Comparison of ENCODE assay signal across 16 cellular contexts in the genomic region with DNA sequence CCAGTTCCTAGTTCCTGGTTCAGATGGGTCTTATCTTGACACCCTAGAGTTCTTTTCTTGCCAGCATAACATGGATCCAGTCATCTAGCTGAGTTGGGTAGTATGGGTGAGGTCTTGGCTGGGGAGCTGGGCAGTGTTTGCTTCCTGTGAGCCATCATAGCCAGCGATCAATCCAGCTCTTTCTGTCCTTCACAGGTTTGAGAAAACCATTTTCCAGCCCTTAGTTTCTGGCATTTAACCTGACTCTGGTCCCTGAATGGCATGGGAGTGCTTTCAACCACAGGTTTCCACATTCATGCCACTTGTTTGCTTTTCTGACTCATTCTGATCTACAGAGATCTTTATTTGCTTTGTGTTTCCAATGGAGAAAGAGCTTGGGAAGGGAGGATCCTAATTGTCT. TPM values are rescaled to one million over a fixed set of nuclear protein-coding genes. Genes with fewer than 3 reads are reported as not detected.
DNase-seq lines count a peak whose midpoint lies in the region; ATAC-seq and TF ChIP-seq lines count a peak whose summit lies in the region.
"Had no signal": no experiment of that assay in that cellular context is flagged by ENCODE, and none has a peak within 500 bp of the region (broad histone marks: within the 10 kb centered on the region; RNA-seq: fewer than 3 reads in every experiment).

No MANE protein-coding gene starts in this region.

- intact Hi-C loops in activated T-helper 2 cell treated with anti-CD3 and anti-CD28 coated beads, Interferon-gamma antibody, Interleukin-2, Interleukin-4, amounts not matched to agents 10 μg/mL and 5 μg/mL and 100 μg/mL, durations not matched to agents 14 hours and 24 hours and 36 hours (cut with micrococcal nuclease): no loop called here

- no peak for TF ChIP-seq CTCF in C4-2B (conservative IDR thresholded peaks at IDR 0.05)

- no peaks in the 10 kb centered on the region for H3K27me3 ChIP-seq in SJSA1 (replicated peaks)
- H3K27me3 ChIP-seq: BE2C had no signal

- H3K9me3 ChIP-seq in SJSA1 (replicated peaks): no peaks in the 10 kb centered on the region
- H3K9me3 ChIP-seq: BE2C had no signal

- no peaks in the 10 kb centered on the region for H3K36me3 ChIP-seq in SJSA1
- H3K36me3 ChIP-seq: BE2C had no signal

- H3K27ac Mint-ChIP-seq in activated CD8-positive, alpha-beta memory T cell treated with anti-CD3 and anti-CD28 coated beads, Interleukin-2, amount 10 ng/mL, durations not matched to agents 7 days and 5 days: no peak overlapping the region
- H3K27ac Mint-ChIP-seq in activated T-helper 2 cell treated with anti-CD3 and anti-CD28 coated beads, Interferon-gamma antibody, Interleukin-2, Interleukin-4, amounts not matched to agents 10 μg/mL and 5 μg/mL and 100 μg/mL, durations not matched to agents 14 hours and 24 hours and 36 hours: no peak overlapping the region
- H3K27ac Mint-ChIP-seq: activated CD8-positive, alpha-beta T cell treated with anti-CD3 and anti-CD28 coated beads for 36 hours; activated naive CD4-positive, alpha-beta T cell treated with anti-CD3 and anti-CD28 coated beads, Interleukin-2, amount 50 U/mL, for 72 hours had no signal

- no peak overlapping the region for H3K4me3 ChIP-seq in SJSA1
- H3K4me3 ChIP-seq: coronary artery had no signal

- H3K27ac ChIP-seq in C4-2B (peak overlapping the region; percentile 58; the same call in 1 of the 2 replicates), SJSA1 (peak overlapping the region; percentile 100)
- H3K27ac ChIP-seq: coronary artery had no signal

- CTCF ChIA-PET in activated CD8-positive, alpha-beta memory T cell treated with anti-CD3 and anti-CD28 coated beads, Interleukin-2, amount 10 ng/mL, durations not matched to agents 7 days and 5 days (lab: Charles Lee): no interaction called here

- no peaks in the 10 kb centered on the region for H3K4me1 Mint-ChIP-seq in activated CD8-positive, alpha-beta memory T cell treated with anti-CD3 and anti-CD28 coated beads, Interleukin-2, amount 10 ng/mL, durations not matched to agents 7 days and 5 days
- H3K4me1 Mint-ChIP-seq in activated T-helper 2 cell treated with anti-CD3 and anti-CD28 coated beads, Interferon-gamma antibody, Interleukin-2, Interleukin-4, amounts not matched to agents 10 μg/mL and 5 μg/mL and 100 μg/mL, durations not matched to agents 14 hours and 24 hours and 36 hours (ENCODE audit: low read depth): no peaks in the 10 kb centered on the region

- no peak overlapping the region for H3K4me3 Mint-ChIP-seq in activated CD8-positive, alpha-beta memory T cell treated with anti-CD3 and anti-CD28 coated beads, Interleukin-2, amount 10 ng/mL, durations not matched to agents 7 days and 5 days
- H3K4me3 Mint-ChIP-seq in activated T-helper 2 cell treated with anti-CD3 and anti-CD28 coated beads, Interferon-gamma antibody, Interleukin-2, Interleukin-4, amounts not matched to agents 10 μg/mL and 5 μg/mL and 100 μg/mL, durations not matched to agents 14 hours and 24 hours and 36 hours (ENCODE audit: low read depth): no peak overlapping the region
- H3K4me3 Mint-ChIP-seq: activated CD8-positive, alpha-beta T cell treated with anti-CD3 and anti-CD28 coated beads for 36 hours had no signal

- H3K9me3 Mint-ChIP-seq in activated CD8-positive, alpha-beta memory T cell treated with anti-CD3 and anti-CD28 coated beads, Interleukin-2, amount 10 ng/mL, durations not matched to agents 7 days and 5 days (ENCODE audit: low read depth): peaks cover 2% of the 10 kb centered on the region
- H3K9me3 Mint-ChIP-seq in activated T-helper 2 cell treated with anti-CD3 and anti-CD28 coated beads, Interferon-gamma antibody, Interleukin-2, Interleukin-4, amounts not matched to agents 10 μg/mL and 5 μg/mL and 100 μg/mL, durations not matched to agents 14 hours and 24 hours and 36 hours: no peaks in the 10 kb centered on the region

- DNase-seq in HT-29 (ENCODE audit: low spot score) (peak; percentile 69), SJSA1 (ENCODE audit: low read depth in 1 of 2, low spot score in 2 of 2) (peak; percentile 78 to 95), kidney tubule cell (ENCODE audit: low spot score) (peak; percentile 85), mesenteric fat pad (ENCODE audit: low spot score) (no peak)
- DNase-seq in activated CD8-positive, alpha-beta memory T cell treated with anti-CD3 and anti-CD28 coated beads, Interleukin-2, amount 10 ng/mL, durations not matched to agents 7 days and 5 days: no peak
- DNase-seq in activated T-helper 2 cell treated with anti-CD3 and anti-CD28 coated beads, Interferon-gamma antibody, Interleukin-2, Interleukin-4, amounts not matched to agents 10 μg/mL and 5 μg/mL and 100 μg/mL, durations not matched to agents 14 hours and 24 hours and 36 hours (ENCODE audit: low spot score): no peak
- DNase-seq: activated CD8-positive, alpha-beta T cell treated with anti-CD3 and anti-CD28 coated beads for 36 hours; BE2C; IMR-90; NCI-H187; stimulated activated CD4-positive, alpha-beta T cell treated with anti-CD3 and anti-CD28 coated beads, Interleukin-4, amount 100 ng/mL, for 4 hours; stimulated activated naive CD8-positive, alpha-beta T cell treated with anti-CD3 and anti-CD28 coated beads, Interleukin-15, Interleukin-2, amounts not matched to agents 100 U/mL and 50 U/mL, for 24 hours had no signal

- ATAC-seq in GM18873 (IDR thresholded peaks at IDR 0.05; ENCODE audit: low FRiP score, unreplicated experiment): no peak
- no peak for ATAC-seq in activated CD8-positive, alpha-beta memory T cell treated with anti-CD3 and anti-CD28 coated beads, Interleukin-2, amount 10 ng/mL, durations not matched to agents 7 days and 5 days
- ATAC-seq: activated naive CD4-positive, alpha-beta T cell treated with anti-CD3 and anti-CD28 coated beads, Interleukin-2, amount 50 U/mL, for 72 hours; stimulated activated naive CD8-positive, alpha-beta T cell treated with anti-CD3 and anti-CD28 coated beads, Interleukin-15, Interleukin-2, amounts not matched to agents 100 U/mL and 50 U/mL, for 24 hours had no signal

- H3K36me3 Mint-ChIP-seq in activated CD8-positive, alpha-beta memory T cell treated with anti-CD3 and anti-CD28 coated beads, Interleukin-2, amount 10 ng/mL, durations not matched to agents 7 days and 5 days: no peaks in the 10 kb centered on the region
- no peaks in the 10 kb centered on the region for H3K36me3 Mint-ChIP-seq in activated T-helper 2 cell treated with anti-CD3 and anti-CD28 coated beads, Interferon-gamma antibody, Interleukin-2, Interleukin-4, amounts not matched to agents 10 μg/mL and 5 μg/mL and 100 μg/mL, durations not matched to agents 14 hours and 24 hours and 36 hours (ENCODE audit: low read depth)
- H3K36me3 Mint-ChIP-seq: activated naive CD4-positive, alpha-beta T cell treated with anti-CD3 and anti-CD28 coated beads, Interleukin-2, amount 50 U/mL, for 72 hours had no signal

- H3K4me1 ChIP-seq in SJSA1 (replicated peaks): peaks cover 60% of the 10 kb centered on the region
- H3K4me1 ChIP-seq: BE2C had no signal

- no peaks in the 10 kb centered on the region for H3K27me3 Mint-ChIP-seq in activated CD8-positive, alpha-beta memory T cell treated with anti-CD3 and anti-CD28 coated beads, Interleukin-2, amount 10 ng/mL, durations not matched to agents 7 days and 5 days
- H3K27me3 Mint-ChIP-seq in activated T-helper 2 cell treated with anti-CD3 and anti-CD28 coated beads, Interferon-gamma antibody, Interleukin-2, Interleukin-4, amounts not matched to agents 10 μg/mL and 5 μg/mL and 100 μg/mL, durations not matched to agents 14 hours and 24 hours and 36 hours (ENCODE audit: low read depth): no peaks in the 10 kb centered on the region
- H3K27me3 Mint-ChIP-seq: activated CD8-positive, alpha-beta T cell treated with anti-CD3 and anti-CD28 coated beads for 36 hours had no signal

RNA-seq across cellular contexts. Expression of a gene that starts 8.6 kb away (rescaled TPM):
- not detected in 2 replicates for total RNA-seq in HT-29 (2014; rRNA removed; shearing (Covaris generic))
- total RNA-seq in SJSA1 (2014; rRNA removed; shearing (Covaris generic)): 0.09 and 0.84 TPM in 2 replicates
- not detected for total RNA-seq in mesenteric fat pad
- not detected for total RNA-seq in activated CD8-positive, alpha-beta memory T cell treated with anti-CD3 and anti-CD28 coated beads, Interleukin-2, amount 10 ng/mL, durations not matched to agents 7 days and 5 days
- total RNA-seq in activated T-helper 2 cell treated with anti-CD3 and anti-CD28 coated beads, Interferon-gamma antibody, Interleukin-2, Interleukin-4, amounts not matched to agents 10 μg/mL and 5 μg/mL and 100 μg/mL, durations not matched to agents 14 hours and 24 hours and 36 hours: not detected in 2 replicates
- total RNA-seq: activated CD8-positive, alpha-beta T cell treated with anti-CD3 and anti-CD28 coated beads for 36 hours; activated naive CD4-positive, alpha-beta T cell treated with anti-CD3 and anti-CD28 coated beads, Interleukin-2, amount 50 U/mL, for 72 hours; IMR-90 had no signal

Comparison
In these comparisons a context has a peak if more than half of its experiments do, and no peak if none do; other contexts are left out.
1. DNase-seq: peak in HT-29 (single experiment), SJSA1 (2 of 2) and kidney tubule cell (single experiment); none in mesenteric fat pad (single experiment), activated CD8-positive, alpha-beta memory T cell treated with anti-CD3 and anti-CD28 coated beads, Interleukin-2, amount 10 ng/mL, durations not matched to agents 7 days and 5 days (single experiment) and activated T-helper 2 cell treated with anti-CD3 and anti-CD28 coated beads, Interferon-gamma antibody, Interleukin-2, Interleukin-4, amounts not matched to agents 10 μg/mL and 5 μg/mL and 100 μg/mL, durations not matched to agents 14 hours and 24 hours and 36 hours (single experiment).